10 cellular contexts compared by ENCODE assay signal in genomic region chr14:74488788-74489397, GRCh38. TPM values are rescaled to one million over a fixed set of nuclear protein-coding genes. Genes with fewer than 3 reads are reported as not detected.
A peak's percentile ranks its signal among the peaks of the same experiment; 100 is the strongest.
DNase-seq lines count a peak whose midpoint lies in the region; ATAC-seq, FAIRE-seq and TF ChIP-seq lines count a peak whose summit lies in the region.
"Had no signal": no experiment of that assay in that cellular context is flagged by ENCODE, and none has a peak within 500 bp of the region (broad histone marks: within the 10 kb centered on the region; RNA-seq: fewer than 3 reads in every experiment).

No MANE protein-coding gene starts in this region.

- intact Hi-C loops in HCT116 (cut with micrococcal nuclease): no loop called here

- H3K79me2 ChIP-seq in HCT116 (ENCODE audit: insufficient read depth, low read length) (no peaks in the 10 kb centered on the region; the same call in 1 of the 2 replicates), osteoblast (ENCODE audit: insufficient read depth, low read length) (peaks cover 64% of the 10 kb centered on the region)

- no peaks in the 10 kb centered on the region for H3K9me2 ChIP-seq in HCT116 (ENCODE audit: insufficient read depth)

- H3K27me3 ChIP-seq in HCT116 (ENCODE audit: insufficient read depth, low read length) (no peaks in the 10 kb centered on the region), small intestine (ENCODE audit: control insufficient read depth in 2 of 2, insufficient read depth in 2 of 2, low read length in 2 of 2) (no peaks in the 10 kb centered on the region), osteoblast (ENCODE audit: insufficient read depth, low read length) (no peaks in the 10 kb centered on the region)

- BruUV-seq in HCT116 (replicated peaks; lab: Mats Ljungman, UMichigan): no TSS peak

- H3K36me3 ChIP-seq in HCT116 (ENCODE audit: control insufficient read depth in 1 of 2, insufficient read depth in 2 of 2, low read length in 2 of 2) (peaks cover 0 to 9% of the 10 kb centered on the region in 2 experiments; a peak in 1 of 4 replicates), small intestine (ENCODE audit: control insufficient read depth in 2 of 2, insufficient read depth in 2 of 2, low read length in 2 of 2) (peaks cover 0 to 3% of the 10 kb centered on the region in 2 donors), osteoblast (ENCODE audit: insufficient read depth, low read length) (no peaks in the 10 kb centered on the region)

- no peak for FAIRE-seq in small intestine (lab: Jason Lieb, UNC)

- CTCF ChIA-PET in HCT116 (lab: Charles Lee): no interaction called here

- H3K4me2 ChIP-seq in HCT116 (ENCODE audit: low read length) (peak overlapping the region; percentile 62), osteoblast (ENCODE audit: insufficient read depth, low read length) (no peak overlapping the region)

- no peaks in the 10 kb centered on the region for H3K9me3 ChIP-seq in HCT116 (ENCODE audit: control insufficient read depth in 1 of 2, insufficient read depth in 1 of 2, low read depth in 1 of 2, low read length in 2 of 2)
- no peaks in the 10 kb centered on the region for H3K9me3 ChIP-seq in small intestine (ENCODE audit: control insufficient read depth, low read depth)
- no peaks in the 10 kb centered on the region for H3K9me3 ChIP-seq in osteoblast (ENCODE audit: low read depth, low read length)
- H3K9me3 ChIP-seq: left ventricle myocardium inferior had no signal

- H4K20me1 ChIP-seq in HCT116 (ENCODE audit: insufficient read depth): no peaks in the 10 kb centered on the region
- no peaks in the 10 kb centered on the region for H4K20me1 ChIP-seq in osteoblast (ENCODE audit: insufficient read depth, low read length)

- peak; percentile 60 for DNase-seq in HCT116 (ENCODE audit: low read depth, low spot score)
- DNase-seq in OCI-M1 (lab: John Stamatoyannopoulos, UW): peak; percentile 19
- DNase-seq in coronary artery (ENCODE audit: low spot score): no peak
- DNase-seq in small intestine: peak; percentile 24
- no peak for DNase-seq in NCI-H2081 (lab: John Stamatoyannopoulos, UW)
- no peak for DNase-seq in NCI-H2171 (lab: John Stamatoyannopoulos, UW)
- no peak for DNase-seq in osteoblast (ENCODE audit: insufficient read length, low spot score, missing footprints)
- DNase-seq: activated T-cell treated with anti-CD3 and anti-CD28 coated beads, Interleukin-2, amount 50 U/mL, for 24 hours; left ventricle myocardium inferior; NCI-H446 had no signal

- 0 out of 2 replicates have a peak overlapping the region, but pooled peaks have one; percentile 6 for H3K9ac ChIP-seq in HCT116 (ENCODE audit: low read length)

- peak overlapping the region; percentile 70 for H3K27ac ChIP-seq in HCT116 (ENCODE audit: low read depth, low read length)
- peak overlapping the region; percentile 3 to 20 for H3K27ac ChIP-seq in coronary artery
- no peak overlapping the region for H3K27ac ChIP-seq in small intestine (ENCODE audit: low read depth in 1 of 2, low read length in 1 of 2)
- no peak overlapping the region for H3K27ac ChIP-seq in osteoblast (ENCODE audit: low read depth, low read length)
- H3K27ac ChIP-seq: left ventricle myocardium inferior had no signal

- POLR2A ChIA-PET in HCT116 (lab: Charles Lee): no interaction called here

- TF ChIP-seq POLR2A in HCT116 (IDR thresholded peaks at IDR 0.05; ENCODE audit: borderline replicate concordance, extremely low read depth, insufficient read depth, insufficient read length): no peak

- RAD21 ChIA-PET in HCT116 (lab: Charles Lee; ENCODE audit: low non-redundant PET in 1 of 2, low total read pairs in 2 of 2, uncharacterized antibody in 2 of 2, unreplicated experiment in 2 of 2): no interaction called here

- H2AFZ ChIP-seq in HCT116 (ENCODE audit: low read depth, low read length, poor library complexity, severe bottlenecking): no peak overlapping the region
- no peak overlapping the region for H2AFZ ChIP-seq in osteoblast (ENCODE audit: low read length)

- H3K4me1 ChIP-seq in HCT116 (ENCODE audit: control insufficient read depth in 1 of 2, insufficient read depth in 2 of 2, low read length in 2 of 2) (peaks cover 57 to 64% of the 10 kb centered on the region in 2 experiments), small intestine (ENCODE audit: control insufficient read depth in 2 of 2, insufficient read depth in 1 of 2, low read depth in 1 of 2, low read length in 1 of 2) (peaks cover 4 to 6% of the 10 kb centered on the region in 2 donors), osteoblast (ENCODE audit: insufficient read depth, low read length) (peaks cover 27% of the 10 kb centered on the region)

- no peak for ATAC-seq in HCT116

- H3K4me3 ChIP-seq in HCT116 (replicated peaks in 1 of 2; ENCODE audit: low read depth in 1 of 2, low read length in 2 of 2): peak overlapping the region in 1 of 2 experiments; percentile 30; a peak in 2 of 4 replicates
- H3K4me3 ChIP-seq in coronary artery: no peak overlapping the region
- H3K4me3 ChIP-seq in small intestine (ENCODE audit: low read depth in 1 of 2, low read length in 2 of 2): no peak overlapping the region
- H3K4me3 ChIP-seq in osteoblast (ENCODE audit: insufficient read depth, low read length): no peak overlapping the region
- H3K4me3 ChIP-seq: left ventricle myocardium inferior had no signal

- no peak for TF ChIP-seq CTCF in HCT116 (IDR thresholded peaks at IDR 0.05 in 2 of 3, conservative IDR thresholded peaks at IDR 0.05 in 1 of 3; ENCODE audit: borderline replicate concordance in 1 of 3, insufficient read depth in 1 of 3, low read depth in 2 of 3, low read length in 2 of 3)
- no peak for TF ChIP-seq CTCF in coronary artery (IDR thresholded peaks at IDR 0.05)
- no peak for TF ChIP-seq CTCF in osteoblast (IDR thresholded peaks at IDR 0.05; ENCODE audit: extremely low read depth, low read depth, low read length)

- no peak for TF ChIP-seq RAD21 in HCT116 (IDR thresholded peaks at IDR 0.05; ENCODE audit: low read depth)

TF ChIP-seq in HCT116, 20 proteins besides CTCF, POLR2A, EP300 and RAD21:
- TF ChIP-seq JUND (IDR thresholded peaks at IDR 0.05) (peak; percentile 66), CBX3 (IDR thresholded peaks at IDR 0.05; ENCODE audit: low read depth) (peak; percentile 58; the same call in 1 of the 2 replicates), SP1 (IDR thresholded peaks at IDR 0.05; ENCODE audit: low read depth) (peak; percentile 37), TCF7L2 (IDR thresholded peaks at IDR 0.05; ENCODE audit: borderline replicate concordance, extremely low read depth, insufficient read depth, insufficient read length) (no peak), FOSL1 (IDR thresholded peaks at IDR 0.05; ENCODE audit: low read depth) (peak; percentile 69)

RNA-seq across cellular contexts. Expression of gene NPC2, which starts 4.2 kb away (rescaled TPM):
- total RNA-seq in HCT116 (2021; ENCODE audit: unreplicated experiment): 105 TPM
- 191 and 211 TPM in 2 replicates for polyA plus RNA-seq in HCT116 (2012)
- polyA plus RNA-seq in small intestine: 100 to 1,000 TPM; 106 to 220 (median 198) TPM
- 266 and 291 TPM in 2 replicates for total RNA-seq in osteoblast

RNA-seq across cellular contexts. Expression of gene ISCA2, which starts 4.7 kb away (rescaled TPM):
- total RNA-seq in HCT116 (2021; ENCODE audit: unreplicated experiment): 27.5 TPM
- 14.3 and 16.6 TPM in 2 replicates for polyA plus RNA-seq in HCT116 (2012)
- 10 to 100 TPM; 23.4 to 30.3 (median 25.3) TPM for polyA plus RNA-seq in small intestine
- 8.7 and 18.6 TPM in 2 replicates for total RNA-seq in osteoblast

Comparison
In these comparisons a context has a peak if more than half of its experiments do, and no peak if none do; other contexts are left out.
1. DNase-seq: peak in HCT116 (single experiment), OCI-M1 (single experiment) and small intestine (single experiment); none in coronary artery (single experiment), NCI-H2081 (0 of 2), NCI-H2171 (single experiment) and osteoblast (single experiment).
2. H3K27ac ChIP-seq: peak in HCT116 (single experiment) and coronary artery (2 of 2); none in small intestine (0 of 2) and osteoblast (single experiment).